In the genomic region with DNA sequence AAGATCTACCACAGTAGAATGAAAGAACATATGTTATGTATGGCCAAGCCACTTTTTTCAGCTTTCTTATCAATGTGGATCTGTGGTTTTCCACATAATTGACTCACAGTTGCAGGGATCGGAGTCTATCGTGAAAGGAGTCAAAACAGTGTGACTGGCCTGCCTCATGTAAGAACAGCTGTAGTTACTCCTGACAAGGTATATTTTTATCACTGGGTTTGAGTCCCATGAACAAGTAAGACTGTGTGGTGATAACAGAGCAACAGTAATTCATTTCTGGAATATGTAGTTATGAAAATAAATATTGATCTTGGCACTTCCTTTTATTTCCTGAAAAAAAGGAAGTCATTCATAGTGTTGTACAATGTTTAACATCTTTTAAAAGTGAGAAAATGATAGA, we compare ENCODE assay signal across 11 cellular contexts.
DNase-seq lines count a peak whose midpoint lies in the region; ATAC-seq, FAIRE-seq and TF ChIP-seq lines count a peak whose summit lies in the region.
"Had no signal": no experiment of that assay in that cellular context is flagged by ENCODE, and none has a peak within 500 bp of the region (broad histone marks: within the 10 kb centered on the region; RNA-seq: fewer than 3 reads in every experiment).

No MANE protein-coding gene starts in this region.

- H3F3A ChIP-seq in neural cell (ENCODE audit: insufficient read depth, low read length, poor library complexity, severe bottlenecking) = no peaks in the 10 kb centered on the region

- H3K4me1 ChIP-seq in SJCRH30 = peaks cover 21% of the 10 kb centered on the region

- H3K27ac ChIP-seq in SJCRH30 (peak overlapping the region; percentile 57), neural cell (ENCODE audit: low read length) (no peak overlapping the region)

- no peaks in the 10 kb centered on the region for H3K9me2 ChIP-seq in neural cell (ENCODE audit: insufficient read depth, low read length)

- TF ChIP-seq RAD21 in neural cell (conservative IDR thresholded peaks at IDR 0.05) = no peak

- no peak overlapping the region for H3K4me3 ChIP-seq in SJCRH30
- H3K4me3 ChIP-seq in neural cell (ENCODE audit: low read length) = no peak overlapping the region
- H3K4me3 ChIP-seq: GM12878 had no signal

- no peaks in the 10 kb centered on the region for H4K20me1 ChIP-seq in neural cell (ENCODE audit: insufficient read depth)

- no peak overlapping the region for H2AFZ ChIP-seq in neural cell (ENCODE audit: low read depth, low read length)

- peak; percentile 31 for DNase-seq in activated CD4-positive, alpha-beta T cell treated with anti-CD3 and anti-CD28 coated beads for 48 hours
- DNase-seq in activated CD4-positive, alpha-beta T cell treated with anti-CD3 and anti-CD28 coated beads for 1 hour = no peak
- DNase-seq in SJCRH30 (peak; percentile 55 to 81), epidermal melanocyte (ENCODE audit: insufficient read length, low spot score) (no peak)
- DNase-seq in activated effector memory CD4-positive, alpha-beta T cell treated with Interleukin-2 at 50 U/mL for 16 hours = no peak
- DNase-seq: activated CD8-positive, alpha-beta memory T cell treated with anti-CD3 and anti-CD28 coated beads, Interleukin-2, amount 50 U/mL, for 4 hours had no signal

- no peak overlapping the region for H3K9ac ChIP-seq in neural cell (ENCODE audit: low read length)

- no peaks in the 10 kb centered on the region for H3K79me2 ChIP-seq in neural cell (replicated peaks; ENCODE audit: insufficient read depth, low read length)

- no peak for ATAC-seq in HG03045 (IDR thresholded peaks at IDR 0.05; ENCODE audit: unreplicated experiment)
- ATAC-seq: GM12878 had no signal

- FAIRE-seq in colon (lab: Jason Lieb, UNC) = peak; percentile 69
- FAIRE-seq: GM12878, H1 had no signal

- H3K36me3 ChIP-seq in SJCRH30 (no peaks in the 10 kb centered on the region), neural cell (ENCODE audit: insufficient read depth, low read length) (peaks cover 4% of the 10 kb centered on the region)

- no peaks in the 10 kb centered on the region for H3K27me3 ChIP-seq in SJCRH30
- H3K27me3 ChIP-seq in neural cell (ENCODE audit: insufficient read depth, low read depth, low read length) = no peaks in the 10 kb centered on the region

- peak; percentile 53 for TF ChIP-seq EP300 in neural cell (conservative IDR thresholded peaks at IDR 0.05; ENCODE audit: poor library complexity, severe bottlenecking)

- no peak for TF ChIP-seq CTCF in neural cell (IDR thresholded peaks at IDR 0.05; ENCODE audit: poor library complexity, severe bottlenecking)

- H3K4me2 ChIP-seq in neural cell (ENCODE audit: low read length) = no peak overlapping the region

- no peaks in the 10 kb centered on the region for H3K9me3 ChIP-seq in SJCRH30 (replicated peaks)
- H3K9me3 ChIP-seq in neural cell (ENCODE audit: low read length) = no peaks in the 10 kb centered on the region

TF ChIP-seq in neural cell, 6 proteins besides CTCF, POLR2A, EP300 and RAD21:
- TF ChIP-seq POLR2AphosphoS5 (IDR thresholded peaks at IDR 0.05) (peak; percentile 60), MXI1 (conservative IDR thresholded peaks at IDR 0.05; ENCODE audit: poor library complexity, severe bottlenecking) (no peak)

Comparison
In these comparisons a context has a peak if more than half of its experiments do, and no peak if none do; other contexts are left out.
1. DNase-seq: peak in activated CD4-positive, alpha-beta T cell treated with anti-CD3 and anti-CD28 coated beads for 48 hours (single experiment) and SJCRH30 (2 of 2); none in activated CD4-positive, alpha-beta T cell treated with anti-CD3 and anti-CD28 coated beads for 1 hour (single experiment), epidermal melanocyte (single experiment) and activated effector memory CD4-positive, alpha-beta T cell treated with Interleukin-2 at 50 U/mL for 16 hours (single experiment).